9 cellular contexts compared by ENCODE assay signal in the genomic region with DNA sequence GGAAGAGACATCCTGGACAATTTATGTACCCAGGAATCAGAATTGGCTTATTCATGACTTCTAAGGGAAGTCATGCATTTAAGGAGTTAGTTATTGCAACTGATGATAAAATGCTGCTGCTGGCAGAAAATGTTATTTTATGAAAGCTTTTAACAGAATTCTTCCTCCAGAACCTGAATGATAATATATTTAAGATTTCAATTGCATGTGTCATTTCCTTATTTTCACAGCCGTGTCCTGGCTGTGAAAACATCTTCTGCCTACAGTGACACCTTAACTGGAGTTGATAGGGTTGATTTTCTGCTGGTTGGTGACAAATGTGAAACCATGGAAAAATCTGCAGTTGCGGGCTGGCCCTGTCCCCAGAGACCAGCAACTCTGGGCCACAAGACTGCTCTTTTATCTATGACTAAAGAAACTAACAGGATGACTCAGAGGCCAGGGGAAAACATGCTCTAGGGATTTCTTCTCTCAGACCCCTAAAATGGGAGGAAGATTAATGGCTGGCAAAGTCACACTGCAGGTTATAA. TPM values are rescaled to one million over a fixed set of nuclear protein-coding genes. Genes with fewer than 3 reads are reported as not detected.
DNase-seq lines count a peak whose midpoint lies in the region; ATAC-seq, FAIRE-seq and TF ChIP-seq lines count a peak whose summit lies in the region.
"Had no signal": no experiment of that assay in that cellular context is flagged by ENCODE, and none has a peak within 500 bp of the region (broad histone marks: within the 10 kb centered on the region; RNA-seq: fewer than 3 reads in every experiment).

No MANE protein-coding gene starts in this region.

- peak overlapping the region; percentile 11 for H3K27ac Mint-ChIP-seq in stimulated activated naive CD8-positive, alpha-beta T cell treated with anti-CD3 and anti-CD28 coated beads, Interleukin-15, Interleukin-2, amounts not matched to agents 100 ng/mL and 50 ng/mL, for 24 hours

- H3K4me1 ChIP-seq in mucosa of descending colon (ENCODE audit: low read depth): no peaks in the 10 kb centered on the region

- H3K27me3 ChIP-seq in brain microvascular endothelial cell (replicated peaks): no peaks in the 10 kb centered on the region

- DNase-seq in GM12891 (ENCODE audit: insufficient read length, low spot score) (peak; percentile 2), HT1080 (ENCODE audit: low read depth) (peak; percentile 81), brain microvascular endothelial cell (peak; percentile 84), foreskin melanocyte (no peak), mucosa of descending colon (no peak), NCI-H2081 (lab: John Stamatoyannopoulos, UW) (no peak)

- intact Hi-C loops in mucosa of descending colon (cut with DNase I, micrococcal nuclease): no loop called here

- no peak overlapping the region for H3K4me3 ChIP-seq in brain microvascular endothelial cell (ENCODE audit: low read depth, low read length)
- no peak overlapping the region for H3K4me3 ChIP-seq in mucosa of descending colon

- TF ChIP-seq POLR2A in GM12891 (IDR thresholded peaks at IDR 0.05; ENCODE audit: low read depth, low read length): no peak

- peak overlapping the region; percentile 15 for H3K4me3 Mint-ChIP-seq in stimulated activated naive CD8-positive, alpha-beta T cell treated with anti-CD3 and anti-CD28 coated beads, Interleukin-15, Interleukin-2, amounts not matched to agents 100 ng/mL and 50 ng/mL, for 24 hours
- H3K4me3 Mint-ChIP-seq: IgD-negative memory B cell had no signal

- H3K9me3 Mint-ChIP-seq in stimulated activated naive CD8-positive, alpha-beta T cell treated with anti-CD3 and anti-CD28 coated beads, Interleukin-15, Interleukin-2, amounts not matched to agents 100 ng/mL and 50 ng/mL, for 24 hours: no peaks in the 10 kb centered on the region

- in situ Hi-C loops in brain microvascular endothelial cell (cut with HindIII; ENCODE audit: low pct_ligation_motif_present, low sequenced_read_pairs): no loop called here

- FAIRE-seq in GM12891 (lab: Jason Lieb, UNC): peak; percentile 76

- H3K36me3 ChIP-seq in brain microvascular endothelial cell (replicated peaks): no peaks in the 10 kb centered on the region
- no peaks in the 10 kb centered on the region for H3K36me3 ChIP-seq in mucosa of descending colon (ENCODE audit: low read depth)

- TF ChIP-seq CTCF in brain microvascular endothelial cell (IDR thresholded peaks at IDR 0.05; ENCODE audit: low read depth, low read length, missing control alignments) (no peak), mucosa of descending colon (IDR thresholded peaks at IDR 0.05) (no peak)

- H3K4me1 Mint-ChIP-seq in stimulated activated naive CD8-positive, alpha-beta T cell treated with anti-CD3 and anti-CD28 coated beads, Interleukin-15, Interleukin-2, amounts not matched to agents 100 ng/mL and 50 ng/mL, for 24 hours (ENCODE audit: low read depth): peaks cover 16% of the 10 kb centered on the region
- H3K4me1 Mint-ChIP-seq: IgD-negative memory B cell had no signal

- H3K9me3 ChIP-seq in mucosa of descending colon: no peaks in the 10 kb centered on the region

- H3K27ac ChIP-seq in brain microvascular endothelial cell: peak overlapping the region; percentile 38

- no peaks in the 10 kb centered on the region for H3K36me3 Mint-ChIP-seq in stimulated activated naive CD8-positive, alpha-beta T cell treated with anti-CD3 and anti-CD28 coated beads, Interleukin-15, Interleukin-2, amounts not matched to agents 100 ng/mL and 50 ng/mL, for 24 hours (ENCODE audit: low read depth)

- peak; percentile 83 for ATAC-seq in GM21528 (IDR thresholded peaks at IDR 0.05; ENCODE audit: low FRiP score, unreplicated experiment)
- ATAC-seq in mucosa of descending colon: no peak

- H3K27me3 Mint-ChIP-seq in stimulated activated naive CD8-positive, alpha-beta T cell treated with anti-CD3 and anti-CD28 coated beads, Interleukin-15, Interleukin-2, amounts not matched to agents 100 ng/mL and 50 ng/mL, for 24 hours: peaks cover 20% of the 10 kb centered on the region

TF ChIP-seq in GM12891, 5 proteins besides CTCF, POLR2A, EP300 and RAD21:
- TF ChIP-seq TAF1 (IDR thresholded peaks at IDR 0.05; ENCODE audit: low read depth, low read length) (no peak), POU2F2 (IDR thresholded peaks at IDR 0.05; ENCODE audit: low read depth, low read length) (no peak), POLR2AphosphoS5 (IDR thresholded peaks at IDR 0.05; ENCODE audit: low read depth, low read length) (no peak), SPI1 (IDR thresholded peaks at IDR 0.05; ENCODE audit: low read depth, low read length) (no peak), PAX5 (IDR thresholded peaks at IDR 0.05; ENCODE audit: insufficient read depth, low read length, severe bottlenecking) (no peak)

RNA-seq across cellular contexts. Expression of a gene that starts 12.3 kb away (rescaled TPM):
- 7.5 TPM for polyA plus RNA-seq in GM12891 (2012; ENCODE audit: low read depth, missing spikeins)
- 17.6 and 26.9 TPM in 2 replicates for total RNA-seq in HT1080 (2014; rRNA removed; shearing (Covaris generic))
- polyA plus RNA-seq in HT1080 (2015; cell fraction: cytosol; rRNA removed): 24.3 and 28.9 TPM in 2 replicates
- 23.1 and 24.2 TPM in 2 replicates for polyA plus RNA-seq in HT1080 (2015; cell fraction: nucleus; rRNA removed)
- 10 to 100 TPM; 13.3 to 16.5 (median 15.9) TPM for total RNA-seq in mucosa of descending colon

Comparison
In these comparisons a context has a peak if more than half of its experiments do, and no peak if none do; other contexts are left out.
1. DNase-seq: peak in GM12891 (single experiment), HT1080 (single experiment) and brain microvascular endothelial cell (single experiment); none in foreskin melanocyte (single experiment), mucosa of descending colon (0 of 3) and NCI-H2081 (0 of 2).